28 cellular contexts compared by ENCODE assay signal in the genomic region with DNA sequence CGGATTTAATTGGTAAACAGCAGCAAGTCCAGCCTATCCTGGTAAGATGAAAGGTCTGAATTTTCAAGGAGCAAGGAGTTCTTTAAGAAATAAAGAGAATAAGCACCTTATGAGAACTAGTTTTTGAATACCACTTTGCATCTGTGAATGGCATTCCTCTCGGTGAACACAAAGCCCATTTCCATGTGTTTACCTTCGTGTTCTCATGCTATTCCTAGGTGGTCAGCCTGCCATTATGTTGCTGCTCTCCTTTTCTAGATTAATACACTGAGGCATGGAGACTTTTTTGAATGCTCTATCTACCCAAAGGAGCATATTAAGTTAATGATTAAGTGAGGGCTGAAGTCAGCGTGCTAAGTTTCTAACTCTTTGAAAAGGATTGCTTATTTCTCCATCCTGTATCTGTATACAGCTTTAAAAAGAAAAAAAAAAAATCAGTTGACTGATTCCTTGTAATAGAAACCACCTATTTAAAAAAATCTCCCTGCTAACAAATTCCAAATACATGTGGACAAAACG.
DNase-seq lines count a peak whose midpoint lies in the region; ATAC-seq and TF ChIP-seq lines count a peak whose summit lies in the region.
"Had no signal": no experiment of that assay in that cellular context is flagged by ENCODE, and none has a peak within 500 bp of the region (broad histone marks: within the 10 kb centered on the region; RNA-seq: fewer than 3 reads in every experiment).

No MANE protein-coding gene starts in this region.

- DNase-seq in NCI-H2107 treated with DMSO at 0.1 percent for 48 hours (lab: John Stamatoyannopoulos, UW; ENCODE audit: unreplicated experiment): peak; percentile 77
- no peak for DNase-seq in NCI-H2107 (lab: John Stamatoyannopoulos, UW)
- no peak for DNase-seq in chondrocyte (ENCODE audit: low spot score)
- DNase-seq in lower lobe of right lung: no peak
- no peak for DNase-seq in upper lobe of right lung
- no peak for DNase-seq in endothelial cell (ENCODE audit: low spot score)
- DNase-seq in SHP77 (lab: John Stamatoyannopoulos, UW): no peak
- DNase-seq: activated CD4-positive, alpha-beta T cell treated with anti-CD3 and anti-CD28 coated beads, Interleukin-2, amount 10 ng/mL, durations not matched to agents 7 days and 5 days; BE2C; central memory CD4-positive, alpha-beta T cell; dorsolateral prefrontal cortex; GOT3; heart right ventricle; NCI-H1694 treated with DMSO at 0.1 percent for 48 hours; NCI-H446; NK-92 treated with Interleukin-12 subunit alpha and Interleukin-12 subunit beta, amount 100 ng/mL, for 24 hours had no signal

- H3K4me1 Mint-ChIP-seq in chondrocyte (ENCODE audit: low read depth) (peaks cover 34% of the 10 kb centered on the region), endothelial cell (ENCODE audit: unreplicated experiment) (peaks cover 5% of the 10 kb centered on the region)
- H3K4me1 Mint-ChIP-seq: activated CD4-positive, alpha-beta T cell treated with anti-CD3 and anti-CD28 coated beads, Interleukin-2, amount 10 ng/mL, durations not matched to agents 7 days and 5 days; activated naive CD4-positive, alpha-beta T cell treated with anti-CD3 and anti-CD28 coated beads, Interleukin-2, amount 50 U/mL, for 24 hours; IgD-negative memory B cell; stimulated activated memory B cell treated with anti-CD40 and anti-IgM and Interleukin-4, amounts not matched to agents 10 μg/mL and 1 μg/mL and 100 μg/mL, for 72 hours had no signal

- intact Hi-C loops in lower lobe of right lung (cut with DNase I): no loop called here
- intact Hi-C loops in upper lobe of right lung (cut with DNase I): no loop called here

- H3K4me3 ChIP-seq in lower lobe of right lung (no peak overlapping the region), upper lobe of right lung (no peak overlapping the region)
- H3K4me3 ChIP-seq: ascending aorta, dorsolateral prefrontal cortex, heart right ventricle, lung, skin epidermis, thoracic aorta had no signal

- H3K4me3 Mint-ChIP-seq in chondrocyte (ENCODE audit: unreplicated experiment): no peak overlapping the region
- H3K4me3 Mint-ChIP-seq in endothelial cell (ENCODE audit: unreplicated experiment): no peak overlapping the region
- H3K4me3 Mint-ChIP-seq: activated CD4-positive, alpha-beta T cell treated with anti-CD3 and anti-CD28 coated beads, Interleukin-2, amount 10 ng/mL, durations not matched to agents 7 days and 5 days; activated naive CD4-positive, alpha-beta T cell treated with anti-CD3 and anti-CD28 coated beads, Interleukin-2, amount 50 U/mL, for 24 hours; activated T-helper 1 cell treated with anti-CD3 and anti-CD28 coated beads, Interleukin-12 subunit alpha, Interleukin-12 subunit beta, Interleukin-2, Interleukin-4 antibody, amounts not matched to agents 30 ng/mL and 10 ng/mL and 1 ng/mL, durations not matched to agents 14 hours and 24 hours and 36 hours; IgD-negative memory B cell; stimulated activated memory B cell treated with anti-CD40 and anti-IgM and Interleukin-4, amounts not matched to agents 10 μg/mL and 1 μg/mL and 100 μg/mL, for 72 hours; T-helper 1 cell treated with Interleukin-12 subunit alpha and Interleukin-12 subunit beta and Interleukin-4 antibody, amounts not matched to agents 30 μg/mL and 1 μg/mL, for 36 hours had no signal

- H3K27me3 Mint-ChIP-seq in chondrocyte (ENCODE audit: low read depth) (no peaks in the 10 kb centered on the region), endothelial cell (ENCODE audit: unreplicated experiment) (no peaks in the 10 kb centered on the region)
- H3K27me3 Mint-ChIP-seq: activated naive CD4-positive, alpha-beta T cell treated with anti-CD3 and anti-CD28 coated beads, Interleukin-2, amount 50 U/mL, for 24 hours; IgD-negative memory B cell; stimulated activated memory B cell treated with anti-CD40 and anti-IgM and Interleukin-4, amounts not matched to agents 10 μg/mL and 1 μg/mL and 100 μg/mL, for 72 hours had no signal

- H3K4me1 ChIP-seq in lower lobe of right lung (peaks cover 13% of the 10 kb centered on the region), upper lobe of right lung (peaks cover 15% of the 10 kb centered on the region)

- no peaks in the 10 kb centered on the region for H3K27me3 ChIP-seq in lower lobe of right lung (ENCODE audit: low read depth)
- H3K27me3 ChIP-seq in upper lobe of right lung: no peaks in the 10 kb centered on the region
- H3K27me3 ChIP-seq: ascending aorta, BE2C, heart right ventricle had no signal

- H3K27ac Mint-ChIP-seq in chondrocyte (ENCODE audit: unreplicated experiment): peak overlapping the region; percentile 18
- no peak overlapping the region for H3K27ac Mint-ChIP-seq in endothelial cell (ENCODE audit: unreplicated experiment)
- H3K27ac Mint-ChIP-seq: activated CD4-positive, alpha-beta T cell treated with anti-CD3 and anti-CD28 coated beads, Interleukin-2, amount 10 ng/mL, durations not matched to agents 7 days and 5 days; activated naive CD4-positive, alpha-beta T cell treated with anti-CD3 and anti-CD28 coated beads, Interleukin-2, amount 50 U/mL, for 24 hours; activated T-helper 1 cell treated with anti-CD3 and anti-CD28 coated beads, Interleukin-12 subunit alpha, Interleukin-12 subunit beta, Interleukin-2, Interleukin-4 antibody, amounts not matched to agents 30 ng/mL and 10 ng/mL and 1 ng/mL, durations not matched to agents 14 hours and 24 hours and 36 hours; stimulated activated memory B cell treated with anti-CD40 and anti-IgM and Interleukin-4, amounts not matched to agents 10 μg/mL and 1 μg/mL and 100 μg/mL, for 72 hours; T-helper 1 cell treated with Interleukin-12 subunit alpha and Interleukin-12 subunit beta and Interleukin-4 antibody, amounts not matched to agents 30 μg/mL and 1 μg/mL, for 36 hours had no signal

- H3K9me3 Mint-ChIP-seq in chondrocyte (ENCODE audit: low read depth): no peaks in the 10 kb centered on the region
- no peaks in the 10 kb centered on the region for H3K9me3 Mint-ChIP-seq in endothelial cell (ENCODE audit: unreplicated experiment)
- H3K9me3 Mint-ChIP-seq: activated CD4-positive, alpha-beta T cell treated with anti-CD3 and anti-CD28 coated beads, Interleukin-2, amount 10 ng/mL, durations not matched to agents 7 days and 5 days; activated naive CD4-positive, alpha-beta T cell treated with anti-CD3 and anti-CD28 coated beads, Interleukin-2, amount 50 U/mL, for 24 hours; activated T-helper 1 cell treated with anti-CD3 and anti-CD28 coated beads, Interleukin-12 subunit alpha, Interleukin-12 subunit beta, Interleukin-2, Interleukin-4 antibody, amounts not matched to agents 30 ng/mL and 10 ng/mL and 1 ng/mL, durations not matched to agents 14 hours and 24 hours and 36 hours; IgD-negative memory B cell; stimulated activated memory B cell treated with anti-CD40 and anti-IgM and Interleukin-4, amounts not matched to agents 10 μg/mL and 1 μg/mL and 100 μg/mL, for 72 hours; T-helper 1 cell treated with Interleukin-12 subunit alpha and Interleukin-12 subunit beta and Interleukin-4 antibody, amounts not matched to agents 30 μg/mL and 1 μg/mL, for 36 hours had no signal

- H3K36me3 Mint-ChIP-seq in chondrocyte (ENCODE audit: low read depth) (no peaks in the 10 kb centered on the region), endothelial cell (ENCODE audit: low read depth, unreplicated experiment) (no peaks in the 10 kb centered on the region)
- H3K36me3 Mint-ChIP-seq: activated naive CD4-positive, alpha-beta T cell treated with anti-CD3 and anti-CD28 coated beads, Interleukin-2, amount 50 U/mL, for 24 hours; stimulated activated memory B cell treated with anti-CD40 and anti-IgM and Interleukin-4, amounts not matched to agents 10 μg/mL and 1 μg/mL and 100 μg/mL, for 72 hours had no signal

- H3K27ac ChIP-seq in lower lobe of right lung: peak overlapping the region; percentile 39
- peak overlapping the region; percentile 31 for H3K27ac ChIP-seq in upper lobe of right lung
- H3K27ac ChIP-seq: dorsolateral prefrontal cortex, epithelial cell of prostate, heart right ventricle, skin epidermis had no signal

- H3K36me3 ChIP-seq in lower lobe of right lung (no peaks in the 10 kb centered on the region), upper lobe of right lung (no peaks in the 10 kb centered on the region)
- H3K36me3 ChIP-seq: ascending aorta, BE2C, heart right ventricle, thoracic aorta had no signal

- TF ChIP-seq CTCF in chondrocyte (IDR thresholded peaks at IDR 0.05): no peak
- TF ChIP-seq CTCF in lower lobe of right lung (IDR thresholded peaks at IDR 0.05): no peak
- TF ChIP-seq CTCF in upper lobe of right lung (IDR thresholded peaks at IDR 0.05): no peak
- TF ChIP-seq CTCF in endothelial cell (IDR thresholded peaks at IDR 0.05; ENCODE audit: unreplicated experiment): no peak

- ATAC-seq in lower lobe of right lung (peak in 1 of 2 donors; percentile 33), upper lobe of right lung (peak; percentile 34), GM21737 (IDR thresholded peaks at IDR 0.05; ENCODE audit: unreplicated experiment) (no peak)
- ATAC-seq: heart right ventricle; Panc1; stimulated activated memory B cell treated with anti-CD40 and anti-IgM and Interleukin-4, amounts not matched to agents 10 μg/mL and 1 μg/mL and 100 μg/mL, for 72 hours had no signal

- H3K9me3 ChIP-seq in lower lobe of right lung (no peaks in the 10 kb centered on the region), upper lobe of right lung (no peaks in the 10 kb centered on the region)
- H3K9me3 ChIP-seq: ascending aorta, BE2C, heart right ventricle, thoracic aorta had no signal
